ENCODE assay signal across 2 cellular contexts in the genomic region with DNA sequence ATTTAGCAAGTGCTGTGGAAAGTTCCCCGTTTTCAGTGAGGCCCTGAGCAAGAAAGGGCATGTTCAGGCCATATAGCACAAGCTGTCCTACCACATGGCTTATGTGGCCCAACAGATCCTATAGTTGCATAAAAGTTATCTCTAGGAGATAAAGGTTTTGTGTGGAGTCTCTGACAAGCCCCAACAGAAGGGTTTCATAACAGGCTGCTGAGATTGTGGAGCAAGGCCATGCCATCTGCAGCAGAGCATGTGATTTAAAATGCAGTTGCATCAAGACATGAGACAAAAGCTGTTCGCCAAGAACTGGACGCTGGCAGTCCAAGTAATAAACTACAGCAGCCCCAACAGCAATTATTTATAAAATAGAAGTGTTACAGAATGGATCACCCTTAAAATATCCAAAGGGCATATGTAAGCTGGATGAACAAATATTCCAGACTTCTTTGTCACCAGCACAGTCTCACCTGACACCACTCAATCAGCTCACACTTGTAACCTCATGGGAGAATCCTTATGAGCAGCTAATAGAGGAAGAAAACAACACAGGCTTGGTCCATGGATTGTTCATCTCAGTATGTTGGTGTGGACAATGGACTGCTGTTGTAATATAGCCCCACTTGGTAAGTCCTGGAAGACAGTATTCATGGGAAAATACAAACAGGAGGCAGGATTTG.
A peak's percentile ranks its signal among the peaks of the same experiment; 100 is the strongest.
TF ChIP-seq lines count a peak whose summit lies in the region.

No MANE protein-coding gene starts in this region.

TF ChIP-seq in liver, 16 proteins besides CTCF, POLR2A, EP300 and RAD21:
- TF ChIP-seq FOXA2 (IDR thresholded peaks at IDR 0.05) (no peak), HNF4A (conservative IDR thresholded peaks at IDR 0.05) (peak; percentile 13 to 35), JUND (IDR thresholded peaks at IDR 0.05) (no peak), SP1 (IDR thresholded peaks at IDR 0.05) (no peak), FOXA1 (IDR thresholded peaks at IDR 0.05) (no peak), YY1 (IDR thresholded peaks at IDR 0.05) (peak; percentile 51), RXRA (IDR thresholded peaks at IDR 0.05) (peak in 1 of 2 donors; percentile 43)
- TF ChIP-seq, protein P1, sequence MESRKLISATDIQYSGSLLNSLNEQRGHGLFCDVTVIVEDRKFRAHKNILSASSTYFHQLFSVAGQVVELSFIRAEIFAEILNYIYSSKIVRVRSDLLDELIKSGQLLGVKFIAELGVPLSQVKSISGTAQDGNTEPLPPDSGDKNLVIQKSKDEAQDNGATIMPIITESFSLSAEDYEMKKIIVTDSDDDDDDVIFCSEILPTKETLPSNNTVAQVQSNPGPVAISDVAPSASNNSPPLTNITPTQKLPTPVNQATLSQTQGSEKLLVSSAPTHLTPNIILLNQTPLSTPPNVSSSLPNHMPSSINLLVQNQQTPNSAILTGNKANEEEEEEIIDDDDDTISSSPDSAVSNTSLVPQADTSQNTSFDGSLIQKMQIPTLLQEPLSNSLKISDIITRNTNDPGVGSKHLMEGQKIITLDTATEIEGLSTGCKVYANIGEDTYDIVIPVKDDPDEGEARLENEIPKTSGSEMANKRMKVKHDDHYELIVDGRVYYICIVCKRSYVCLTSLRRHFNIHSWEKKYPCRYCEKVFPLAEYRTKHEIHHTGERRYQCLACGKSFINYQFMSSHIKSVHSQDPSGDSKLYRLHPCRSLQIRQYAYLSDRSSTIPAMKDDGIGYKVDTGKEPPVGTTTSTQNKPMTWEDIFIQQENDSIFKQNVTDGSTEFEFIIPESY (IDR thresholded peaks at IDR 0.05): no peak
- TF ChIP-seq, protein P2, sequence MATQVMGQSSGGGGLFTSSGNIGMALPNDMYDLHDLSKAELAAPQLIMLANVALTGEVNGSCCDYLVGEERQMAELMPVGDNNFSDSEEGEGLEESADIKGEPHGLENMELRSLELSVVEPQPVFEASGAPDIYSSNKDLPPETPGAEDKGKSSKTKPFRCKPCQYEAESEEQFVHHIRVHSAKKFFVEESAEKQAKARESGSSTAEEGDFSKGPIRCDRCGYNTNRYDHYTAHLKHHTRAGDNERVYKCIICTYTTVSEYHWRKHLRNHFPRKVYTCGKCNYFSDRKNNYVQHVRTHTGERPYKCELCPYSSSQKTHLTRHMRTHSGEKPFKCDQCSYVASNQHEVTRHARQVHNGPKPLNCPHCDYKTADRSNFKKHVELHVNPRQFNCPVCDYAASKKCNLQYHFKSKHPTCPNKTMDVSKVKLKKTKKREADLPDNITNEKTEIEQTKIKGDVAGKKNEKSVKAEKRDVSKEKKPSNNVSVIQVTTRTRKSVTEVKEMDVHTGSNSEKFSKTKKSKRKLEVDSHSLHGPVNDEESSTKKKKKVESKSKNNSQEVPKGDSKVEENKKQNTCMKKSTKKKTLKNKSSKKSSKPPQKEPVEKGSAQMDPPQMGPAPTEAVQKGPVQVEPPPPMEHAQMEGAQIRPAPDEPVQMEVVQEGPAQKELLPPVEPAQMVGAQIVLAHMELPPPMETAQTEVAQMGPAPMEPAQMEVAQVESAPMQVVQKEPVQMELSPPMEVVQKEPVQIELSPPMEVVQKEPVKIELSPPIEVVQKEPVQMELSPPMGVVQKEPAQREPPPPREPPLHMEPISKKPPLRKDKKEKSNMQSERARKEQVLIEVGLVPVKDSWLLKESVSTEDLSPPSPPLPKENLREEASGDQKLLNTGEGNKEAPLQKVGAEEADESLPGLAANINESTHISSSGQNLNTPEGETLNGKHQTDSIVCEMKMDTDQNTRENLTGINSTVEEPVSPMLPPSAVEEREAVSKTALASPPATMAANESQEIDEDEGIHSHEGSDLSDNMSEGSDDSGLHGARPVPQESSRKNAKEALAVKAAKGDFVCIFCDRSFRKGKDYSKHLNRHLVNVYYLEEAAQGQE (IDR thresholded peaks at IDR 0.05): no peak
- TF ChIP-seq, protein P3, sequence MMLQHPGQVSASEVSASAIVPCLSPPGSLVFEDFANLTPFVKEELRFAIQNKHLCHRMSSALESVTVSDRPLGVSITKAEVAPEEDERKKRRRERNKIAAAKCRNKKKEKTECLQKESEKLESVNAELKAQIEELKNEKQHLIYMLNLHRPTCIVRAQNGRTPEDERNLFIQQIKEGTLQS (IDR thresholded peaks at IDR 0.05): no peak
- TF ChIP-seq, protein P4, sequence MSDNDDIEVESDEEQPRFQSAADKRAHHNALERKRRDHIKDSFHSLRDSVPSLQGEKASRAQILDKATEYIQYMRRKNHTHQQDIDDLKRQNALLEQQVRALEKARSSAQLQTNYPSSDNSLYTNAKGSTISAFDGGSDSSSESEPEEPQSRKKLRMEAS (IDR thresholded peaks at IDR 0.05): peak; percentile 50

TF ChIP-seq in HepG2, 621 proteins besides CTCF, POLR2A, EP300 and RAD21:
- no peak for TF ChIP-seq FOXC1 (CRISPR knock-in tag; IDR thresholded peaks at IDR 0.05; ENCODE audit: borderline replicate concordance)
- TF ChIP-seq ZNF883 (CRISPR knock-in tag; IDR thresholded peaks at IDR 0.05; ENCODE audit: not compliant biosample characterization): no peak
- no peak for TF ChIP-seq ZMYM4 (CRISPR knock-in tag; IDR thresholded peaks at IDR 0.05)
- no peak for TF ChIP-seq ZKSCAN1 (IDR thresholded peaks at IDR 0.05; ENCODE audit: low read length)
- TF ChIP-seq, protein P5, sequence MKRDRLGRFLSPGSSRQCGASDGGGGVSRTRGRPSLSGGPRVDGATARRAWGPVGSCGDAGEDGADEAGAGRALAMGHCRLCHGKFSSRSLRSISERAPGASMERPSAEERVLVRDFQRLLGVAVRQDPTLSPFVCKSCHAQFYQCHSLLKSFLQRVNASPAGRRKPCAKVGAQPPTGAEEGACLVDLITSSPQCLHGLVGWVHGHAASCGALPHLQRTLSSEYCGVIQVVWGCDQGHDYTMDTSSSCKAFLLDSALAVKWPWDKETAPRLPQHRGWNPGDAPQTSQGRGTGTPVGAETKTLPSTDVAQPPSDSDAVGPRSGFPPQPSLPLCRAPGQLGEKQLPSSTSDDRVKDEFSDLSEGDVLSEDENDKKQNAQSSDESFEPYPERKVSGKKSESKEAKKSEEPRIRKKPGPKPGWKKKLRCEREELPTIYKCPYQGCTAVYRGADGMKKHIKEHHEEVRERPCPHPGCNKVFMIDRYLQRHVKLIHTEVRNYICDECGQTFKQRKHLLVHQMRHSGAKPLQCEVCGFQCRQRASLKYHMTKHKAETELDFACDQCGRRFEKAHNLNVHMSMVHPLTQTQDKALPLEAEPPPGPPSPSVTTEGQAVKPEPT (CRISPR knock-in tag; IDR thresholded peaks at IDR 0.05; ENCODE audit: low read depth): no peak
- TF ChIP-seq ERF (CRISPR knock-in tag; IDR thresholded peaks at IDR 0.05): no peak
- no peak for TF ChIP-seq NR2C2 (CRISPR knock-in tag; IDR thresholded peaks at IDR 0.05; ENCODE audit: borderline replicate concordance)
- TF ChIP-seq NFIC (IDR thresholded peaks at IDR 0.05; ENCODE audit: low read length): no peak
- no peak for TF ChIP-seq ZNF839 (CRISPR knock-in tag; IDR thresholded peaks at IDR 0.05; ENCODE audit: borderline replicate concordance)
- TF ChIP-seq ZNF577 (CRISPR knock-in tag; IDR thresholded peaks at IDR 0.05; ENCODE audit: borderline replicate concordance, low read depth): no peak
- no peak for TF ChIP-seq SOX13 (IDR thresholded peaks at IDR 0.05)
- TF ChIP-seq SOX13 (CRISPR knock-in tag; conservative IDR thresholded peaks at IDR 0.05 in 1 of 2, IDR thresholded peaks at IDR 0.05 in 1 of 2): no peak
- no peak for TF ChIP-seq MZF1 (CRISPR knock-in tag; IDR thresholded peaks at IDR 0.05; ENCODE audit: borderline replicate concordance)
- no peak for TF ChIP-seq ZNF781 (CRISPR knock-in tag; IDR thresholded peaks at IDR 0.05; ENCODE audit: borderline replicate concordance, not compliant biosample characterization)
- no peak for TF ChIP-seq ZNF17 (CRISPR knock-in tag; IDR thresholded peaks at IDR 0.05)
- no peak for TF ChIP-seq XBP1 (CRISPR knock-in tag; IDR thresholded peaks at IDR 0.05)
- TF ChIP-seq, protein P6, sequence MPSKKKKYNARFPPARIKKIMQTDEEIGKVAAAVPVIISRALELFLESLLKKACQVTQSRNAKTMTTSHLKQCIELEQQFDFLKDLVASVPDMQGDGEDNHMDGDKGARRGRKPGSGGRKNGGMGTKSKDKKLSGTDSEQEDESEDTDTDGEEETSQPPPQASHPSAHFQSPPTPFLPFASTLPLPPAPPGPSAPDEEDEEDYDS (CRISPR knock-in tag; IDR thresholded peaks at IDR 0.05): no peak
TF ChIP-seq in HepG2: peak in this region for 0.
